Comparison of ENCODE assay signal across 19 cellular contexts in genomic region chr13:40313269-40314200, GRCh38.
DNase-seq lines count a peak whose midpoint lies in the region; ATAC-seq and TF ChIP-seq lines count a peak whose summit lies in the region.
"Had no signal": no experiment of that assay in that cellular context is flagged by ENCODE, and none has a peak within 500 bp of the region (broad histone marks: within the 10 kb centered on the region; RNA-seq: fewer than 3 reads in every experiment).

No MANE protein-coding gene starts in this region.

- H3K9me3 ChIP-seq in lower lobe of right lung (no peaks in the 10 kb centered on the region), subcutaneous abdominal adipose tissue (ENCODE audit: control insufficient read depth in 5 of 5, low read length in 5 of 5) (no peaks in the 10 kb centered on the region)
- H3K9me3 ChIP-seq: BLaER1, pancreas had no signal

- peaks cover 55% of the 10 kb centered on the region for H3K4me1 Mint-ChIP-seq in activated naive CD8-positive, alpha-beta T cell treated with anti-CD3 and anti-CD28 coated beads, Interleukin-2, amount 50 U/mL, for 24 hours
- H3K4me1 Mint-ChIP-seq in activated naive CD8-positive, alpha-beta T cell treated with anti-CD3 and anti-CD28 coated beads for 36 hours: peaks cover 46% of the 10 kb centered on the region

- no peaks in the 10 kb centered on the region for H3K27me3 Mint-ChIP-seq in activated naive CD8-positive, alpha-beta T cell treated with anti-CD3 and anti-CD28 coated beads, Interleukin-2, amount 50 U/mL, for 24 hours
- no peaks in the 10 kb centered on the region for H3K27me3 Mint-ChIP-seq in activated naive CD8-positive, alpha-beta T cell treated with anti-CD3 and anti-CD28 coated beads for 36 hours
- H3K27me3 Mint-ChIP-seq: activated CD8-positive, alpha-beta T cell treated with anti-CD3 and anti-CD28 coated beads for 36 hours had no signal

- peak overlapping the region; percentile 3 for H3K27ac Mint-ChIP-seq in activated naive CD8-positive, alpha-beta T cell treated with anti-CD3 and anti-CD28 coated beads, Interleukin-2, amount 50 U/mL, for 24 hours
- H3K27ac Mint-ChIP-seq in activated naive CD8-positive, alpha-beta T cell treated with anti-CD3 and anti-CD28 coated beads for 36 hours: no peak overlapping the region
- H3K27ac Mint-ChIP-seq: activated CD8-positive, alpha-beta T cell treated with anti-CD3 and anti-CD28 coated beads for 36 hours; stimulated activated memory B cell treated with anti-CD40 and anti-IgM and Interleukin-4, amounts not matched to agents 10 μg/mL and 1 μg/mL and 100 μg/mL, for 72 hours had no signal

- no peaks in the 10 kb centered on the region for H3K9me3 Mint-ChIP-seq in activated naive CD8-positive, alpha-beta T cell treated with anti-CD3 and anti-CD28 coated beads, Interleukin-2, amount 50 U/mL, for 24 hours
- peaks cover 2% of the 10 kb centered on the region for H3K9me3 Mint-ChIP-seq in activated naive CD8-positive, alpha-beta T cell treated with anti-CD3 and anti-CD28 coated beads for 36 hours
- H3K9me3 Mint-ChIP-seq: activated CD8-positive, alpha-beta T cell treated with anti-CD3 and anti-CD28 coated beads for 36 hours; stimulated activated memory B cell treated with anti-CD40 and anti-IgM and Interleukin-4, amounts not matched to agents 10 μg/mL and 1 μg/mL and 100 μg/mL, for 72 hours had no signal

- no peaks in the 10 kb centered on the region for H3K27me3 ChIP-seq in lower lobe of right lung (ENCODE audit: low read depth)
- no peaks in the 10 kb centered on the region for H3K27me3 ChIP-seq in subcutaneous abdominal adipose tissue (ENCODE audit: control insufficient read depth in 5 of 5, insufficient read depth in 4 of 5, low read length in 5 of 5)
- H3K27me3 ChIP-seq: BLaER1, pancreas had no signal

- TF ChIP-seq CTCF in fibroblast of mammary gland (conservative IDR thresholded peaks at IDR 0.05; ENCODE audit: control insufficient read depth, insufficient read depth, low read depth, low read length) (no peak), lower lobe of right lung (IDR thresholded peaks at IDR 0.05) (no peak), RWPE1 (conservative IDR thresholded peaks at IDR 0.05; ENCODE audit: low read depth) (no peak)

- intact Hi-C loops in lower lobe of right lung (cut with DNase I): no loop called here

- H3K4me3 ChIP-seq in fibroblast of mammary gland (ENCODE audit: control insufficient read depth, low read depth, low read length) (no peak overlapping the region), lower lobe of right lung (no peak overlapping the region), subcutaneous abdominal adipose tissue (ENCODE audit: low read depth in 1 of 5, low read length in 5 of 5) (no peak overlapping the region)
- H3K4me3 ChIP-seq: BLaER1, pancreas had no signal

- CTCF ChIA-PET in RWPE1 (lab: Yijun Ruan, JAX): interaction anchor here (0.7 kb wide), 1 partner anchor 176 kb away, joined by 7 read pairs; no protein-coding TSS in a partner anchor

- peaks cover 6% of the 10 kb centered on the region for H3K4me1 ChIP-seq in lower lobe of right lung
- H3K4me1 ChIP-seq in subcutaneous abdominal adipose tissue (ENCODE audit: control insufficient read depth in 5 of 5, insufficient read depth in 5 of 5, low read length in 5 of 5): peaks cover 0 to 35% (median 5%) of the 10 kb centered on the region in 5 donors

- POLR2A ChIA-PET in RWPE1 (lab: Yijun Ruan, JAX; ENCODE audit: low non-redundant PET): no interaction called here

- no peaks in the 10 kb centered on the region for H3K36me3 Mint-ChIP-seq in activated naive CD8-positive, alpha-beta T cell treated with anti-CD3 and anti-CD28 coated beads, Interleukin-2, amount 50 U/mL, for 24 hours (ENCODE audit: low read depth)
- H3K36me3 Mint-ChIP-seq in activated naive CD8-positive, alpha-beta T cell treated with anti-CD3 and anti-CD28 coated beads for 36 hours: no peaks in the 10 kb centered on the region
- H3K36me3 Mint-ChIP-seq: stimulated activated memory B cell treated with anti-CD40 and anti-IgM and Interleukin-4, amounts not matched to agents 10 μg/mL and 1 μg/mL and 100 μg/mL, for 72 hours had no signal

- H3K36me3 ChIP-seq in lower lobe of right lung (no peaks in the 10 kb centered on the region), subcutaneous abdominal adipose tissue (ENCODE audit: control insufficient read depth in 5 of 5, insufficient read depth in 5 of 5, low read length in 5 of 5) (peaks cover 0 to 5% (median 0%) of the 10 kb centered on the region in 5 donors)
- H3K36me3 ChIP-seq: BLaER1, pancreas had no signal

- no peak overlapping the region for H3K4me3 Mint-ChIP-seq in activated naive CD8-positive, alpha-beta T cell treated with anti-CD3 and anti-CD28 coated beads, Interleukin-2, amount 50 U/mL, for 24 hours
- no peak overlapping the region for H3K4me3 Mint-ChIP-seq in activated naive CD8-positive, alpha-beta T cell treated with anti-CD3 and anti-CD28 coated beads for 36 hours
- H3K4me3 Mint-ChIP-seq: activated CD8-positive, alpha-beta T cell treated with anti-CD3 and anti-CD28 coated beads for 36 hours; stimulated activated memory B cell treated with anti-CD40 and anti-IgM and Interleukin-4, amounts not matched to agents 10 μg/mL and 1 μg/mL and 100 μg/mL, for 72 hours had no signal

- peak; percentile 41 for ATAC-seq in activated naive CD8-positive, alpha-beta T cell treated with anti-CD3 and anti-CD28 coated beads, Interleukin-2, amount 50 U/mL, for 24 hours
- peak; percentile 6 to 53 for ATAC-seq in lower lobe of right lung
- ATAC-seq: activated CD8-positive, alpha-beta T cell treated with anti-CD3 and anti-CD28 coated beads for 36 hours; activated T-cell treated with anti-CD3 and anti-CD28 coated beads, Interleukin-2, amount 50 U/mL, for 72 hours; pancreas; PC-3; stimulated activated memory B cell treated with anti-CD40 and anti-IgM and Interleukin-4, amounts not matched to agents 10 μg/mL and 1 μg/mL and 100 μg/mL, for 72 hours had no signal

- DNase-seq in activated naive CD8-positive, alpha-beta T cell treated with anti-CD3 and anti-CD28 coated beads, Interleukin-2, amount 50 U/mL, for 24 hours: peak; percentile 17
- DNase-seq in activated naive CD8-positive, alpha-beta T cell treated with anti-CD3 and anti-CD28 coated beads for 36 hours: no peak
- peak; percentile 55 for DNase-seq in fibroblast of mammary gland (ENCODE audit: low read depth)
- no peak for DNase-seq in lower lobe of right lung
- no peak for DNase-seq in activated T-cell treated with anti-CD3 and anti-CD28 coated beads for 4 hours
- no peak for DNase-seq in RWPE1 (ENCODE audit: low spot score)
- DNase-seq in NCI-H1930 (lab: John Stamatoyannopoulos, UW): no peak
- DNase-seq: 8988T; activated CD8-positive, alpha-beta T cell treated with anti-CD3 and anti-CD28 coated beads for 36 hours; activated T-cell treated with anti-CD3 and anti-CD28 coated beads, Interleukin-2, amount 50 U/mL, for 72 hours; DMS79 treated with DMSO at 0.1 percent for 48 hours; glutamatergic neuron; NCI-H526 treated with DMSO at 0.1 percent for 48 hours; pancreas; PC-3; stimulated activated CD4-positive, alpha-beta T cell treated with anti-CD3 and anti-CD28 coated beads, Interleukin-12 subunit alpha, Interleukin-12 subunit beta, amount 100 ng/mL, for 4 hours had no signal

- no peak overlapping the region for H3K9ac ChIP-seq in subcutaneous abdominal adipose tissue (ENCODE audit: low read length in 5 of 5)
- H3K9ac ChIP-seq: BLaER1 had no signal

- H3K27ac ChIP-seq in lower lobe of right lung (peak overlapping the region; percentile 36), subcutaneous abdominal adipose tissue (ENCODE audit: low read depth, low read length) (peak overlapping the region; percentile 51), RWPE1 (no peak overlapping the region)
- H3K27ac ChIP-seq: BLaER1, pancreas had no signal

Comparison
In these comparisons a context has a peak if more than half of its experiments do, and no peak if none do; other contexts are left out.
1. DNase-seq: peak in activated naive CD8-positive, alpha-beta T cell treated with anti-CD3 and anti-CD28 coated beads, Interleukin-2, amount 50 U/mL, for 24 hours (single experiment) and fibroblast of mammary gland (single experiment); none in activated naive CD8-positive, alpha-beta T cell treated with anti-CD3 and anti-CD28 coated beads for 36 hours (single experiment), lower lobe of right lung (single experiment), activated T-cell treated with anti-CD3 and anti-CD28 coated beads for 4 hours (single experiment), RWPE1 (single experiment) and NCI-H1930 (0 of 2).